In the genomic region with DNA sequence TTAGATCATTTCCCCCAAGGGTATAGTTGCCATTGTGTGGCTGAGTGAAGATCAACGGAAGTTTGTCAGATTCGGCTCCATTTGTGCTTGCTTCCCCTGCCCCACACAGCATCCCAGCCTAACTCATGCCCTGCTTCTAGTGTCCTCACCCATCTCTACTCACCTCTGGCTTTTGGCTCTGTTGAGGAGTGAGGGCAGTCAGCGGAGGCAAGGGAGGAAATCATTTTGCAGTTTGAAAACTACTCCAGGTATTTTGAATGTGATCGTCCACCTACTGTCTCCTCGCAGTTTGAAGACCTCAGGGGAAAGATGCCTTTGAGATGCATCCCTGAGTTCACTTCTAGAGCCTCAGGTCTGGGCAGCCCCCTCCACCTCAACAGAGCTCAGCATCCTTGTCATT, we compare ENCODE assay signal across 2 cellular contexts.
TF ChIP-seq lines count a peak whose summit lies in the region.

No MANE protein-coding gene starts in this region.

TF ChIP-seq in SK-N-SH, 30 proteins besides CTCF, POLR2A, EP300 and RAD21 (continued from another document):
- TF ChIP-seq ZBTB33 (IDR thresholded peaks at IDR 0.05; ENCODE audit: borderline replicate concordance, low read depth) (no peak), REST (IDR thresholded peaks at IDR 0.05; ENCODE audit: low read depth, low read length) (no peak), FOXJ3 (CRISPR knock-in tag; IDR thresholded peaks at IDR 0.05) (no peak), RXRA (IDR thresholded peaks at IDR 0.05; ENCODE audit: borderline replicate concordance, low read depth) (no peak), POLR2AphosphoS5 (IDR thresholded peaks at IDR 0.05; ENCODE audit: low read depth, low read length) (no peak; the same call in 1 of the 2 replicates), GATA2 (CRISPR knock-in tag; IDR thresholded peaks at IDR 0.05) (no peak), FOXM1 (IDR thresholded peaks at IDR 0.05; ENCODE audit: low read depth) (no peak), USF1 (IDR thresholded peaks at IDR 0.05; ENCODE audit: borderline replicate concordance, low read depth) (no peak), SIN3A (IDR thresholded peaks at IDR 0.05; ENCODE audit: borderline replicate concordance, low read depth, low read length) (no peak), RCOR1 (IDR thresholded peaks at IDR 0.05; ENCODE audit: low read length) (no peak), JUND (IDR thresholded peaks at IDR 0.05) (no peak), TEAD4 (IDR thresholded peaks at IDR 0.05; ENCODE audit: borderline replicate concordance, insufficient read depth) (no peak), MAX (IDR thresholded peaks at IDR 0.05; ENCODE audit: low read depth) (no peak), TAF1 (IDR thresholded peaks at IDR 0.05; ENCODE audit: borderline replicate concordance, low read depth, low read length) (no peak), ELF1 (IDR thresholded peaks at IDR 0.05) (no peak)
- TF ChIP-seq, protein P1, sequence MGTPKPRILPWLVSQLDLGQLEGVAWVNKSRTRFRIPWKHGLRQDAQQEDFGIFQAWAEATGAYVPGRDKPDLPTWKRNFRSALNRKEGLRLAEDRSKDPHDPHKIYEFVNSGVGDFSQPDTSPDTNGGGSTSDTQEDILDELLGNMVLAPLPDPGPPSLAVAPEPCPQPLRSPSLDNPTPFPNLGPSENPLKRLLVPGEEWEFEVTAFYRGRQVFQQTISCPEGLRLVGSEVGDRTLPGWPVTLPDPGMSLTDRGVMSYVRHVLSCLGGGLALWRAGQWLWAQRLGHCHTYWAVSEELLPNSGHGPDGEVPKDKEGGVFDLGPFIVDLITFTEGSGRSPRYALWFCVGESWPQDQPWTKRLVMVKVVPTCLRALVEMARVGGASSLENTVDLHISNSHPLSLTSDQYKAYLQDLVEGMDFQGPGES (IDR thresholded peaks at IDR 0.05; ENCODE audit: low read depth, low read length), result no peak
- TF ChIP-seq, protein P2, sequence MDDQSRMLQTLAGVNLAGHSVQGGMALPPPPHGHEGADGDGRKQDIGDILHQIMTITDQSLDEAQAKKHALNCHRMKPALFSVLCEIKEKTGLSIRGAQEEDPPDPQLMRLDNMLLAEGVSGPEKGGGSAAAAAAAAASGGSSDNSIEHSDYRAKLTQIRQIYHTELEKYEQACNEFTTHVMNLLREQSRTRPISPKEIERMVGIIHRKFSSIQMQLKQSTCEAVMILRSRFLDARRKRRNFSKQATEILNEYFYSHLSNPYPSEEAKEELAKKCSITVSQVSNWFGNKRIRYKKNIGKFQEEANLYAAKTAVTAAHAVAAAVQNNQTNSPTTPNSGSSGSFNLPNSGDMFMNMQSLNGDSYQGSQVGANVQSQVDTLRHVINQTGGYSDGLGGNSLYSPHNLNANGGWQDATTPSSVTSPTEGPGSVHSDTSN (IDR thresholded peaks at IDR 0.05), result no peak

TF ChIP-seq in SK-N-SH treated with all-trans-retinoic acid at 6 μM for 48 hours, 23 proteins besides CTCF, POLR2A, EP300 and RAD21:
- TF ChIP-seq, protein P3, sequence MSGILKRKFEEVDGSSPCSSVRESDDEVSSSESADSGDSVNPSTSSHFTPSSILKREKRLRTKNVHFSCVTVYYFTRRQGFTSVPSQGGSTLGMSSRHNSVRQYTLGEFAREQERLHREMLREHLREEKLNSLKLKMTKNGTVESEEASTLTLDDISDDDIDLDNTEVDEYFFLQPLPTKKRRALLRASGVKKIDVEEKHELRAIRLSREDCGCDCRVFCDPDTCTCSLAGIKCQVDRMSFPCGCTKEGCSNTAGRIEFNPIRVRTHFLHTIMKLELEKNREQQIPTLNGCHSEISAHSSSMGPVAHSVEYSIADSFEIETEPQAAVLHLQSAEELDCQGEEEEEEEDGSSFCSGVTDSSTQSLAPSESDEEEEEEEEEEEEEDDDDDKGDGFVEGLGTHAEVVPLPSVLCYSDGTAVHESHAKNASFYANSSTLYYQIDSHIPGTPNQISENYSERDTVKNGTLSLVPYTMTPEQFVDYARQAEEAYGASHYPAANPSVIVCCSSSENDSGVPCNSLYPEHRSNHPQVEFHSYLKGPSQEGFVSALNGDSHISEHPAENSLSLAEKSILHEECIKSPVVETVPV (CRISPR knock-in tag; IDR thresholded peaks at IDR 0.05), result no peak
- TF ChIP-seq TCF4 (CRISPR knock-in tag; IDR thresholded peaks at IDR 0.05; ENCODE audit: borderline replicate concordance) (no peak), ARNTL (CRISPR knock-in tag; IDR thresholded peaks at IDR 0.05; ENCODE audit: borderline replicate concordance, low read depth) (no peak), CSDC2 (CRISPR knock-in tag; IDR thresholded peaks at IDR 0.05) (no peak; the same call in 1 of the 2 replicates), ZC3H10 (CRISPR knock-in tag; IDR thresholded peaks at IDR 0.05) (no peak), TSHZ2 (CRISPR knock-in tag; IDR thresholded peaks at IDR 0.05) (no peak), ZNF565 (CRISPR knock-in tag; conservative IDR thresholded peaks at IDR 0.05; ENCODE audit: low read depth) (no peak), RARB (CRISPR knock-in tag; IDR thresholded peaks at IDR 0.05) (no peak), ISL1 (CRISPR knock-in tag; IDR thresholded peaks at IDR 0.05) (no peak), TOX (CRISPR knock-in tag; IDR thresholded peaks at IDR 0.05; ENCODE audit: borderline replicate concordance) (no peak), ESRRG (CRISPR knock-in tag; IDR thresholded peaks at IDR 0.05) (no peak), PPARA (CRISPR knock-in tag; IDR thresholded peaks at IDR 0.05; ENCODE audit: borderline replicate concordance) (no peak), ZNF70 (CRISPR knock-in tag; IDR thresholded peaks at IDR 0.05) (no peak)
- TF ChIP-seq, protein P4, sequence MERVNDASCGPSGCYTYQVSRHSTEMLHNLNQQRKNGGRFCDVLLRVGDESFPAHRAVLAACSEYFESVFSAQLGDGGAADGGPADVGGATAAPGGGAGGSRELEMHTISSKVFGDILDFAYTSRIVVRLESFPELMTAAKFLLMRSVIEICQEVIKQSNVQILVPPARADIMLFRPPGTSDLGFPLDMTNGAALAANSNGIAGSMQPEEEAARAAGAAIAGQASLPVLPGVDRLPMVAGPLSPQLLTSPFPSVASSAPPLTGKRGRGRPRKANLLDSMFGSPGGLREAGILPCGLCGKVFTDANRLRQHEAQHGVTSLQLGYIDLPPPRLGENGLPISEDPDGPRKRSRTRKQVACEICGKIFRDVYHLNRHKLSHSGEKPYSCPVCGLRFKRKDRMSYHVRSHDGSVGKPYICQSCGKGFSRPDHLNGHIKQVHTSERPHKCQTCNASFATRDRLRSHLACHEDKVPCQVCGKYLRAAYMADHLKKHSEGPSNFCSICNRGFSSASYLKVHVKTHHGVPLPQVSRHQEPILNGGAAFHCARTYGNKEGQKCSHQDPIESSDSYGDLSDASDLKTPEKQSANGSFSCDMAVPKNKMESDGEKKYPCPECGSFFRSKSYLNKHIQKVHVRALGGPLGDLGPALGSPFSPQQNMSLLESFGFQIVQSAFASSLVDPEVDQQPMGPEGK (CRISPR knock-in tag; IDR thresholded peaks at IDR 0.05; ENCODE audit: borderline replicate concordance), result no peak
TF ChIP-seq in SK-N-SH treated with all-trans-retinoic acid at 6 μM for 48 hours: peak in this region for 0.
